ENCODE assay signal across 23 cellular contexts in genomic region chr1:119978018-119978505, GRCh38.
A peak's percentile ranks its signal among the peaks of the same experiment; 100 is the strongest.
DNase-seq lines count a peak whose midpoint lies in the region; ATAC-seq, FAIRE-seq and TF ChIP-seq lines count a peak whose summit lies in the region.
"Had no signal": no experiment of that assay in that cellular context is flagged by ENCODE, and none has a peak within 500 bp of the region (broad histone marks: within the 10 kb centered on the region; RNA-seq: fewer than 3 reads in every experiment).

No MANE protein-coding gene starts in this region.

- FAIRE-seq in HTR-8/SVneo (lab: Jason Lieb, UNC): no peak
- FAIRE-seq: GM12878, H1, islet of Langerhans, TTC549 had no signal

- no peaks in the 10 kb centered on the region for H3K9me3 Mint-ChIP-seq in nephron
- H3K9me3 Mint-ChIP-seq: activated CD4-positive, alpha-beta T cell treated with anti-CD3 and anti-CD28 coated beads, Interleukin-2, amount 10 ng/mL, durations not matched to agents 24 days and 14 days; effector memory CD8-positive, alpha-beta T cell; neural crest cell had no signal

- H3K4me3 Mint-ChIP-seq in nephron: no peak overlapping the region
- H3K4me3 Mint-ChIP-seq: activated CD4-positive, alpha-beta T cell treated with anti-CD3 and anti-CD28 coated beads, Interleukin-2, amount 10 ng/mL, durations not matched to agents 24 days and 14 days; effector memory CD8-positive, alpha-beta T cell; neural crest cell had no signal

- DNase-seq in NCI-H2107 treated with DMSO at 0.1 percent for 48 hours (lab: John Stamatoyannopoulos, UW; ENCODE audit: unreplicated experiment): peak; percentile 69
- no peak for DNase-seq in NCI-H2107 (lab: John Stamatoyannopoulos, UW)
- DNase-seq in NOMO-1 (lab: John Stamatoyannopoulos, UW; ENCODE audit: unreplicated experiment in 2 of 2): peak; percentile 63 to 71
- no peak for DNase-seq in HTR-8/SVneo (ENCODE audit: insufficient read length, low spot score)
- DNase-seq: 8988T; activated CD4-positive, alpha-beta T cell treated with anti-CD3 and anti-CD28 coated beads, Interleukin-2, amount 10 ng/mL, durations not matched to agents 24 days and 14 days; effector memory CD8-positive, alpha-beta T cell; GF-D8; Kasumi-1; NCI-H2227 treated with DMSO at 0.1 percent for 48 hours; NK-92 treated with Interleukin-12 subunit alpha and Interleukin-12 subunit beta, amount 100 ng/mL, for 24 hours; spleen; stimulated activated CD4-positive, alpha-beta T cell treated with anti-CD3 and anti-CD28 coated beads, Interleukin-4, amount 100 ng/mL, for 4 hours; uterus had no signal

- peaks cover 45% of the 10 kb centered on the region for H3K36me3 Mint-ChIP-seq in nephron (ENCODE audit: low read depth)

- no peak for TF ChIP-seq CTCF in nephron (IDR thresholded peaks at IDR 0.05; ENCODE audit: unreplicated experiment in 3 of 3)

- peaks cover 46% of the 10 kb centered on the region for H3K4me1 Mint-ChIP-seq in nephron
- H3K4me1 Mint-ChIP-seq: neural crest cell had no signal

- peak overlapping the region; percentile 4 to 80 (median 51) for H3K27ac Mint-ChIP-seq in nephron
- H3K27ac Mint-ChIP-seq: activated CD4-positive, alpha-beta T cell treated with anti-CD3 and anti-CD28 coated beads, Interleukin-2, amount 10 ng/mL, durations not matched to agents 24 days and 14 days had no signal

- ATAC-seq in esophagus mucosa (peak; percentile 77), HG03378 (IDR thresholded peaks at IDR 0.05; ENCODE audit: unreplicated experiment) (no peak), HG03565 (IDR thresholded peaks at IDR 0.05; ENCODE audit: unreplicated experiment) (no peak)
- ATAC-seq: effector memory CD8-positive, alpha-beta T cell; GM12878 had no signal

- H3K27me3 Mint-ChIP-seq in nephron (ENCODE audit: low read depth): no peaks in the 10 kb centered on the region
- H3K27me3 Mint-ChIP-seq: activated CD4-positive, alpha-beta T cell treated with anti-CD3 and anti-CD28 coated beads, Interleukin-2, amount 10 ng/mL, durations not matched to agents 24 days and 14 days; effector memory CD8-positive, alpha-beta T cell had no signal

Comparison
In these comparisons a context has a peak if more than half of its experiments do, and no peak if none do; other contexts are left out.
1. DNase-seq: peak in NCI-H2107 treated with DMSO at 0.1 percent for 48 hours (single experiment) and NOMO-1 (2 of 2); none in NCI-H2107 (single experiment) and HTR-8/SVneo (single experiment).